8 cellular contexts compared by ENCODE assay signal in genomic region chr1:183024352-183025337, GRCh38. TPM values are rescaled to one million over a fixed set of nuclear protein-coding genes. Genes with fewer than 3 reads are reported as not detected.
A peak's percentile ranks its signal among the peaks of the same experiment; 100 is the strongest.
DNase-seq lines count a peak whose midpoint lies in the region; ATAC-seq and TF ChIP-seq lines count a peak whose summit lies in the region.

No MANE protein-coding gene starts in this region.

- no peak for DNase-seq in T-helper 1 cell
- DNase-seq in SJSA1 (ENCODE audit: low read depth in 1 of 2, low spot score in 2 of 2), result peak in 1 of 2 experiments; percentile 63
- peak; percentile 52 for DNase-seq in fibroblast of peridontal ligament (ENCODE audit: extremely low read depth)
- DNase-seq in sigmoid colon, result no peak
- no peak for DNase-seq in GM13976 (ENCODE audit: low spot score)
- DNase-seq in 8988T, result no peak

- peak overlapping the region; percentile 95 for H3K4me3 ChIP-seq in SJSA1
- H3K4me3 ChIP-seq in sigmoid colon, result peak overlapping the region; percentile 86 to 97 (median 90)

- H3K4me1 ChIP-seq in SJSA1 (replicated peaks) (peaks cover 54% of the 10 kb centered on the region), sigmoid colon (peaks cover 0 to 50% (median 39%) of the 10 kb centered on the region in 4 donors)

- no peak for TF ChIP-seq POLR2A in sigmoid colon (IDR thresholded peaks at IDR 0.05)

- peaks cover 31% of the 10 kb centered on the region for H3K36me3 ChIP-seq in SJSA1
- no peaks in the 10 kb centered on the region for H3K36me3 ChIP-seq in sigmoid colon

- 10 to 11% methylated on average over 14 of the region's 14 CpGs for WGBS in sigmoid colon, 2 donors

- H3K4me1 Mint-ChIP-seq in T-helper 1 cell treated with Interleukin-12 subunit alpha and Interleukin-12 subunit beta and Interleukin-4 antibody, amounts not matched to agents 30 μg/mL and 1 μg/mL, for 36 hours (ENCODE audit: low read depth), result peaks cover 12% of the 10 kb centered on the region

- intact Hi-C loops in sigmoid colon (cut with DNase I), result loop anchor here (5.0 kb wide), 4 partner anchors 63 to 288 kb away; no protein-coding TSS in a partner anchor

- no peaks in the 10 kb centered on the region for H3K27me3 ChIP-seq in SJSA1 (replicated peaks)
- no peaks in the 10 kb centered on the region for H3K27me3 ChIP-seq in sigmoid colon

- H3K4me3 Mint-ChIP-seq in T-helper 1 cell treated with Interleukin-12 subunit alpha and Interleukin-12 subunit beta and Interleukin-4 antibody, amounts not matched to agents 30 μg/mL and 1 μg/mL, for 36 hours, result peak overlapping the region; percentile 79

- 0 out of 2 replicates have a peak, but pooled peaks cover 4% of the 10 kb centered on the region for H3K9me3 ChIP-seq in SJSA1 (replicated peaks)
- no peaks in the 10 kb centered on the region for H3K9me3 ChIP-seq in sigmoid colon

- no peaks in the 10 kb centered on the region for H3K9me3 Mint-ChIP-seq in T-helper 1 cell treated with Interleukin-12 subunit alpha and Interleukin-12 subunit beta and Interleukin-4 antibody, amounts not matched to agents 30 μg/mL and 1 μg/mL, for 36 hours

- TF ChIP-seq CTCF in sigmoid colon (IDR thresholded peaks at IDR 0.05) (no peak), GM13976 (IDR thresholded peaks at IDR 0.05; ENCODE audit: borderline replicate concordance, control extremely low read depth, extremely low read depth, insufficient read depth, missing control alignments) (no peak)

- TF ChIP-seq EP300 in sigmoid colon (IDR thresholded peaks at IDR 0.05), result no peak

- in situ Hi-C loops in GM13976 (cut with MboI; ENCODE audit: low sequenced_read_pairs, unreplicated experiment), result no loop called here

- peak overlapping the region; percentile 61 for H3K27ac Mint-ChIP-seq in T-helper 1 cell treated with Interleukin-12 subunit alpha and Interleukin-12 subunit beta and Interleukin-4 antibody, amounts not matched to agents 30 μg/mL and 1 μg/mL, for 36 hours

- peak overlapping the region; percentile 97 for H3K27ac ChIP-seq in SJSA1
- peak overlapping the region; percentile 100 for H3K27ac ChIP-seq in sigmoid colon

- H3K27me3 Mint-ChIP-seq in T-helper 1 cell treated with Interleukin-12 subunit alpha and Interleukin-12 subunit beta and Interleukin-4 antibody, amounts not matched to agents 30 μg/mL and 1 μg/mL, for 36 hours (ENCODE audit: low read depth), result peaks cover 84% of the 10 kb centered on the region

- H3K36me3 Mint-ChIP-seq in T-helper 1 cell treated with Interleukin-12 subunit alpha and Interleukin-12 subunit beta and Interleukin-4 antibody, amounts not matched to agents 30 μg/mL and 1 μg/mL, for 36 hours (ENCODE audit: low read depth), result peaks cover 2% of the 10 kb centered on the region

- ATAC-seq in GM18873 (IDR thresholded peaks at IDR 0.05; ENCODE audit: low FRiP score, unreplicated experiment), result no peak

RNA-seq across cellular contexts. Expression of gene LAMC1, which starts 1.4 kb away (rescaled TPM):
- 171 and 220 TPM in 2 replicates for total RNA-seq in SJSA1 (2014; rRNA removed; shearing (Covaris generic))
- 100 to 1,000 TPM; 269 to 542 (median 281) TPM for total RNA-seq in sigmoid colon
- polyA plus RNA-seq in sigmoid colon, result 10 to 100 TPM in 2 of 3 donors, 1 to 10 TPM in 1; 3.5 to 28.9 (median 18.0) TPM
